Comparison of ENCODE assay signal across 16 cellular contexts in the genomic region with DNA sequence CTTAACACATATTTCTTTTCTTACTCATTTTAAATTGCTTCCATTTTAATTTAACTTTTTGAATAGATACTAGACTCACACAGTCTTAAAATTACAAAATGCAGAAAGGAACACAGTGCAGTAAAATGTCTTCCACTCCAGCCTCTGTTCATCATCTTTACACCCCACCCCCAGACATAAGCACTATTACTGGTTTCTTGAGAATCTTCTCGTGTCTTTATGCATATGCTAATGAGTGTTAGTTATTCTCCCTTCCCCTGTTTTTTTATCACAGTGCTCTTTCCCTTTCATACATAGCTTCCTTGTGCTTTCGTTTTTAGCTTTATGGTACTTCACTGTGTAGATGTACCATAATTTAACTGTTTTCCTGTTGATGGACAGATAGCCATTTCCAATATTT. TPM values are rescaled to one million over a fixed set of nuclear protein-coding genes. Genes with fewer than 3 reads are reported as not detected.
DNase-seq lines count a peak whose midpoint lies in the region; ATAC-seq and TF ChIP-seq lines count a peak whose summit lies in the region.
"Had no signal": no experiment of that assay in that cellular context is flagged by ENCODE, and none has a peak within 500 bp of the region (broad histone marks: within the 10 kb centered on the region; RNA-seq: fewer than 3 reads in every experiment).

No MANE protein-coding gene starts in this region.

- CTCF ChIA-PET in activated CD4-positive, alpha-beta T cell treated with anti-CD3 and anti-CD28 coated beads for 36 hours (lab: Charles Lee), result interaction anchor here (1.5 kb wide), 1 partner anchor 9 kb away, joined by 5 read pairs; no protein-coding TSS in a partner anchor

- peaks cover 32% of the 10 kb centered on the region; the same call in 1 of the 2 replicates for H3K36me3 ChIP-seq in Loucy (ENCODE audit: insufficient read depth, low read length)

- H3K4me1 Mint-ChIP-seq in activated CD4-positive, alpha-beta T cell treated with anti-CD3 and anti-CD28 coated beads for 36 hours, result peaks cover 60% of the 10 kb centered on the region
- H3K4me1 Mint-ChIP-seq in activated T-cell treated with anti-CD3 and anti-CD28 coated beads, Interleukin-2, amount 50 U/mL, for 72 hours (ENCODE audit: low read depth), result peaks cover 64% of the 10 kb centered on the region

- H3K4me3 ChIP-seq in Loucy (ENCODE audit: low read length, poor library complexity, severe bottlenecking), result no peak overlapping the region
- H3K4me3 ChIP-seq: GM12878, GM23248 had no signal

- POLR2A ChIA-PET in activated CD4-positive, alpha-beta T cell treated with anti-CD3 and anti-CD28 coated beads for 36 hours (lab: Charles Lee), result interaction anchor here (1.0 kb wide), 1 partner anchor 9 kb away, joined by 8 read pairs; the partner anchor contains the start of genes LSM3 and XPC

- peak; percentile 89 for ATAC-seq in activated CD4-positive, alpha-beta T cell treated with anti-CD3 and anti-CD28 coated beads for 36 hours
- ATAC-seq in activated T-cell treated with anti-CD3 and anti-CD28 coated beads, Interleukin-2, amount 50 U/mL, for 72 hours (replicated peaks in 1 of 2), result peak in 1 of 2 donors; percentile 53
- ATAC-seq: GM12878, HCT116 had no signal

- H3K36me3 Mint-ChIP-seq in activated CD4-positive, alpha-beta T cell treated with anti-CD3 and anti-CD28 coated beads for 36 hours (ENCODE audit: low read depth), result peaks cover 60% of the 10 kb centered on the region
- H3K36me3 Mint-ChIP-seq in activated T-cell treated with anti-CD3 and anti-CD28 coated beads, Interleukin-2, amount 50 U/mL, for 72 hours (ENCODE audit: insufficient read depth in 2 of 2), result peaks cover 13 to 38% of the 10 kb centered on the region in 2 donors

- H3K9me3 Mint-ChIP-seq in activated CD4-positive, alpha-beta T cell treated with anti-CD3 and anti-CD28 coated beads for 36 hours (ENCODE audit: low read depth), result peaks cover 7% of the 10 kb centered on the region
- H3K9me3 Mint-ChIP-seq in activated T-cell treated with anti-CD3 and anti-CD28 coated beads, Interleukin-2, amount 50 U/mL, for 72 hours, result no peaks in the 10 kb centered on the region
- H3K9me3 Mint-ChIP-seq: CD4-positive, alpha-beta memory T cell had no signal

- H3K9ac ChIP-seq in Loucy (ENCODE audit: low read depth, low read length, poor library complexity, severe bottlenecking), result no peak overlapping the region
- H3K9ac ChIP-seq: GM23248 had no signal

- H3K27me3 ChIP-seq in Loucy (ENCODE audit: insufficient read depth, low read length, poor library complexity, severe bottlenecking), result no peaks in the 10 kb centered on the region

- TF ChIP-seq CTCF in Loucy (conservative IDR thresholded peaks at IDR 0.05; ENCODE audit: low read length), result no peak

- H4K20me1 ChIP-seq in Loucy (ENCODE audit: insufficient read depth, low read length, poor library complexity, severe bottlenecking), result peaks cover 5% of the 10 kb centered on the region

- H2AFZ ChIP-seq in Loucy (ENCODE audit: low read length), result no peak overlapping the region
- H2AFZ ChIP-seq: GM23248 had no signal

- H3K4me3 Mint-ChIP-seq in activated CD4-positive, alpha-beta T cell treated with anti-CD3 and anti-CD28 coated beads for 36 hours, result no peak overlapping the region
- peak overlapping the region in 1 of 2 donors; percentile 36 for H3K4me3 Mint-ChIP-seq in activated T-cell treated with anti-CD3 and anti-CD28 coated beads, Interleukin-2, amount 50 U/mL, for 72 hours
- H3K4me3 Mint-ChIP-seq: B cell had no signal

- no peak overlapping the region for H3K27ac Mint-ChIP-seq in activated CD4-positive, alpha-beta T cell treated with anti-CD3 and anti-CD28 coated beads for 36 hours
- peak overlapping the region; percentile 11 for H3K27ac Mint-ChIP-seq in activated T-cell treated with anti-CD3 and anti-CD28 coated beads, Interleukin-2, amount 50 U/mL, for 72 hours
- H3K27ac Mint-ChIP-seq: B cell had no signal

- intact Hi-C loops in activated CD4-positive, alpha-beta T cell treated with anti-CD3 and anti-CD28 coated beads for 36 hours (cut with DNase I, micrococcal nuclease), result no loop called here

- H3F3A ChIP-seq in Loucy (ENCODE audit: low read depth), result no peaks in the 10 kb centered on the region

- H3K27me3 Mint-ChIP-seq in activated CD4-positive, alpha-beta T cell treated with anti-CD3 and anti-CD28 coated beads for 36 hours, result no peaks in the 10 kb centered on the region
- no peaks in the 10 kb centered on the region for H3K27me3 Mint-ChIP-seq in activated T-cell treated with anti-CD3 and anti-CD28 coated beads, Interleukin-2, amount 50 U/mL, for 72 hours (ENCODE audit: low read depth)
- H3K27me3 Mint-ChIP-seq: B cell; CD4-positive, alpha-beta memory T cell had no signal

- H3K4me2 ChIP-seq in Loucy (ENCODE audit: low read depth, low read length, poor library complexity, severe bottlenecking), result peak overlapping the region; percentile 45

- H3K9me2 ChIP-seq in Loucy (replicated peaks; ENCODE audit: low read depth, low read length), result no peaks in the 10 kb centered on the region

- peaks cover 77% of the 10 kb centered on the region for H3K79me2 ChIP-seq in Loucy (ENCODE audit: insufficient read depth, low read length)

- peaks cover 25% of the 10 kb centered on the region for H3K4me1 ChIP-seq in Loucy (ENCODE audit: insufficient read depth, low read length, poor library complexity, severe bottlenecking)

- no peak for DNase-seq in activated CD4-positive, alpha-beta T cell treated with anti-CD3 and anti-CD28 coated beads for 36 hours
- no peak for DNase-seq in activated CD4-positive, alpha-beta T cell treated with anti-CD3 and anti-CD28 coated beads, Interleukin-2, amount 50 U/mL, for 1 hour
- no peak for DNase-seq in activated T-cell treated with anti-CD3 and anti-CD28 coated beads, Interleukin-2, amount 50 U/mL, for 72 hours
- no peak for DNase-seq in activated T-cell treated with anti-CD3 and anti-CD28 coated beads, Interleukin-2, amount 50 U/mL, for 1 hour
- DNase-seq in HUDEP-2 (lab: John Stamatoyannopoulos, UW; ENCODE audit: unreplicated experiment in 76 of 76), result no peak
- DNase-seq in AG08396 (ENCODE audit: low spot score), result no peak
- DNase-seq: 8988T; ACHN; C1 segment of cervical spinal cord; CD4-positive, alpha-beta memory T cell; DMS79; GM23248 had no signal

- no peaks in the 10 kb centered on the region for H3K9me3 ChIP-seq in Loucy (ENCODE audit: insufficient read depth, low read depth, low read length)

RNA-seq across cellular contexts. Expression of gene LSM3, which starts 9.8 kb away (rescaled TPM):
- total RNA-seq in activated CD4-positive, alpha-beta T cell treated with anti-CD3 and anti-CD28 coated beads for 36 hours, result 10 to 100 TPM; 23.0 to 30.2 TPM
- 10 to 100 TPM; 12.4 to 14.3 TPM for total RNA-seq in activated T-cell treated with anti-CD3 and anti-CD28 coated beads, Interleukin-2, amount 50 U/mL, for 72 hours

RNA-seq across cellular contexts. Expression of gene XPC, which starts 10.0 kb away (rescaled TPM):
- total RNA-seq in activated CD4-positive, alpha-beta T cell treated with anti-CD3 and anti-CD28 coated beads for 36 hours, result 10 to 100 TPM; 24.3 to 24.7 TPM
- total RNA-seq in activated T-cell treated with anti-CD3 and anti-CD28 coated beads, Interleukin-2, amount 50 U/mL, for 72 hours, result 10 to 100 TPM; 48.4 to 61.0 TPM
